In the genomic region with DNA sequence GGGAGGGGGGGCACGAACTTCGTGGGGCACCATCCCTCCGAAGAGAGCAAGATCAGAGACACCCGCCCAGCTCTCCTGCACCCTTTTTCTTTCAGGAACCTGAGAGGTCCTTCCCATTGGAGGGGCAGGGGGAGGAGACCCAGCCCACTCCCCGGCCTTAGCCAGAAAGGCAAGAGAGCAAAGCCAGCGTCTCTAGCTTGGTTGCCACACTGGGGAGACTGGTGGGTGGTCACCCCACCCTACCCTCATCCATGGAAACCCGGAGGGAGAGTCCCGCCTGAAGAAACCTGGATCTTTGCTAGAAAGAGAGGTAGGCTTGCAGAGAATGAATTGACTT, we compare ENCODE assay signal across 8 cellular contexts. TPM values are rescaled to one million over a fixed set of nuclear protein-coding genes. Genes with fewer than 3 reads are reported as not detected.
DNase-seq lines count a peak whose midpoint lies in the region; ATAC-seq and TF ChIP-seq lines count a peak whose summit lies in the region.

No MANE protein-coding gene starts in this region.

- ATAC-seq in memory B cell (ENCODE audit: low read depth) (no peak), GM19452 (IDR thresholded peaks at IDR 0.05; ENCODE audit: unreplicated experiment) (no peak)

- no peaks in the 10 kb centered on the region for H3K27me3 Mint-ChIP-seq in memory B cell

- H3K4me1 ChIP-seq in mammary epithelial cell (ENCODE audit: insufficient read depth, low read length) (peaks cover 45% of the 10 kb centered on the region), vagina (peaks cover 62% of the 10 kb centered on the region)

- H3K27me3 ChIP-seq in mammary epithelial cell (ENCODE audit: insufficient read depth, low read length) (no peaks in the 10 kb centered on the region), vagina (no peaks in the 10 kb centered on the region)

- no peaks in the 10 kb centered on the region for H3K9me3 Mint-ChIP-seq in memory B cell

- peaks cover 45% of the 10 kb centered on the region for H3K4me1 Mint-ChIP-seq in memory B cell

- H3K27ac ChIP-seq in mammary epithelial cell (ENCODE audit: insufficient read depth, low read depth, low read length) = peak overlapping the region; percentile 95
- peak overlapping the region; percentile 94 for H3K27ac ChIP-seq in vagina

- dilution Hi-C loops in mammary epithelial cell (cut with HindIII; ENCODE audit: low sequenced_read_pairs) = no loop called here

- WGBS in mammary epithelial cell (ENCODE audit: low coverage, missing lambda C conversion rate) = no CpG with 5 or more reads among the region's 8 CpGs

- DNase-seq in AG09309 (ENCODE audit: low read depth) = no peak
- no peak for DNase-seq in Jurkat, Clone E6-1 (ENCODE audit: low read depth, low spot score)
- DNase-seq in mammary epithelial cell = no peak
- no peak for DNase-seq in memory B cell (ENCODE audit: low spot score in 2 of 2)
- no peak for DNase-seq in vagina (ENCODE audit: extremely low spot score in 2 of 2)
- DNase-seq in GM19238 (ENCODE audit: insufficient read length, low spot score) = no peak
- DNase-seq in stimulated activated CD4-positive, alpha-beta T cell treated with anti-CD3 and anti-CD28 coated beads, Interleukin-15, amount 100 ng/mL, for 24 hours = no peak

- TSS peak; percentile 79 for BruUV-seq in mammary epithelial cell (replicated peaks; lab: Mats Ljungman, UMichigan)

- CTCF ChIA-PET in mammary epithelial cell (lab: Charles Lee; ENCODE audit: low non-redundant PET) = interaction anchor here (1.0 kb wide), 2 partner anchors 36 to 47 kb away, joined by 4 to 26 read pairs; no protein-coding TSS in a partner anchor

- H3K36me3 Mint-ChIP-seq in memory B cell = no peaks in the 10 kb centered on the region

- H3K4me3 Mint-ChIP-seq in memory B cell = peak overlapping the region; percentile 87

- H3K36me3 ChIP-seq in mammary epithelial cell (ENCODE audit: insufficient read depth, low read length) (no peaks in the 10 kb centered on the region), vagina (no peaks in the 10 kb centered on the region)

- H3K4me3 ChIP-seq in AG09309 (ENCODE audit: control insufficient read depth, low read depth, low read length) (peak overlapping the region; percentile 98), mammary epithelial cell (replicated peaks in 1 of 3; ENCODE audit: insufficient read depth in 1 of 3, low read depth in 2 of 3, low read length in 3 of 3) (peak overlapping the region; percentile 64 to 93 (median 92)), vagina (peak overlapping the region; percentile 58 to 88)
- peak overlapping the region; percentile 90 for H3K4me3 ChIP-seq in Jurkat, Clone E6-1 (ENCODE audit: low read length)

- H3K9me3 ChIP-seq in mammary epithelial cell (replicated peaks; ENCODE audit: insufficient read depth, low read length) (no peaks in the 10 kb centered on the region), vagina (no peaks in the 10 kb centered on the region)

- no peaks in the 10 kb centered on the region for H4K20me1 ChIP-seq in mammary epithelial cell (ENCODE audit: insufficient read depth, low read length)

- peak overlapping the region; percentile 79 for H2AFZ ChIP-seq in mammary epithelial cell (ENCODE audit: low read depth, low read length)

- peak overlapping the region; percentile 98 for H3K9ac ChIP-seq in mammary epithelial cell (ENCODE audit: insufficient read depth, low read length)

- H3K27ac Mint-ChIP-seq in memory B cell = peak overlapping the region; percentile 93

- peak overlapping the region; percentile 88 for H3K4me2 ChIP-seq in mammary epithelial cell (ENCODE audit: insufficient read depth, low read depth, low read length)

- in situ Hi-C loops in mammary epithelial cell (cut with MboI; ENCODE audit: low sequenced_read_pairs in 2 of 2) = loop anchor here in 1 of 2 donors (5.0 kb wide), 2 partner anchors 75 to 115 kb away; no protein-coding TSS in a partner anchor

- peaks cover 53% of the 10 kb centered on the region for H3K79me2 ChIP-seq in mammary epithelial cell (ENCODE audit: insufficient read depth, low read length)

- intact Hi-C loops in mammary epithelial cell (cut with micrococcal nuclease) = loop anchor here (1.0 to 5.0 kb wide), 3 partner anchors 47 to 140 kb away; partner anchors contain the start of gene LAX1
- intact Hi-C loops in vagina (cut with DNase I) = loop anchor here (2.0 to 5.0 kb wide), 4 partner anchors 40 to 115 kb away; no protein-coding TSS in a partner anchor

- no peak for TF ChIP-seq POLR2A in vagina (IDR thresholded peaks at IDR 0.05)

- TF ChIP-seq CTCF in AG09309 (IDR thresholded peaks at IDR 0.05; ENCODE audit: control insufficient read depth, insufficient read depth, low read depth, low read length, missing control alignments) (no peak), mammary epithelial cell (conservative IDR thresholded peaks at IDR 0.05 in 1 of 2, IDR thresholded peaks at IDR 0.05 in 1 of 2; ENCODE audit: extremely low read depth in 1 of 2, insufficient read depth in 1 of 2, low read depth in 1 of 2, low read length in 2 of 2) (no peak), vagina (IDR thresholded peaks at IDR 0.05) (no peak)

RNA-seq across cellular contexts. Expression of gene ATP2B4, which starts 0.2 kb away (rescaled TPM):
- 77.9 TPM for polyA plus RNA-seq in Jurkat, Clone E6-1 (2012; ENCODE audit: insufficient read depth, insufficient read length)
- total RNA-seq in mammary epithelial cell = 10 to 100 TPM; 70.5 to 91.1 TPM
- 67.7 TPM for polyA plus RNA-seq in mammary epithelial cell
- polyA minus RNA-seq in mammary epithelial cell = 229 TPM
- 101 TPM for total RNA-seq in vagina
